Comparison of ENCODE assay signal across 1 cellular context in the genomic region with DNA sequence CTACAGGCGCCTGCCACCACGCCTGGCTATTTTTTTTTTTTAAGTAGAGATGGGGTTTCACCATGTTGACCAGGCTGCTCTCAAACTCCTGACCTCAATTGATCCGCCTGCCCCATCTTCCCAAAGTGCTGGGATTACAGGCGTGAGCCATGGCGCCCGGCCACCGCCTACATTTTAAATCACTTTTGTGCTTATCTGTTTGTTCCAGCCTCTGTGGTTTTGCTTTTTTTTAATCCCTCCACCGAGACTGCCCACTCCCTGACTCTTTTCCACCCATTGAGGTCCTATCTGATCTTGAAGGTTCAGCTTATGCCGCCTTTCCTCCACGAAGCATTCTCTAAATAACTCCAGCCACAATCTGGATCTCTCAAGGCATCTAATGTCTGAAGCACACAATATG.
TF ChIP-seq lines count a peak whose summit lies in the region.

No MANE protein-coding gene starts in this region.

TF ChIP-seq in K562, 482 proteins besides CTCF, POLR2A, EP300 and RAD21 (continued from another document and continues in another):
- TF ChIP-seq PPARD (CRISPR knock-in tag; IDR thresholded peaks at IDR 0.05) (no peak), ZZZ3 (IDR thresholded peaks at IDR 0.05) (no peak), KLF13 (tag; IDR thresholded peaks at IDR 0.05; ENCODE audit: borderline replicate concordance, low read depth) (no peak), CBFA2T2 (conservative IDR thresholded peaks at IDR 0.05) (peak; percentile 55), DPF2 (IDR thresholded peaks at IDR 0.05) (peak; percentile 30; the same call in 1 of the 2 replicates), ZNF239 (CRISPR knock-in tag; IDR thresholded peaks at IDR 0.05) (no peak), TCF7L2 (IDR thresholded peaks at IDR 0.05; ENCODE audit: low read depth, low read length) (no peak), ZFP36 (IDR thresholded peaks at IDR 0.05; ENCODE audit: low read depth, low read length, partially characterized antibody) (no peak), ESRRA (IDR thresholded peaks at IDR 0.05; ENCODE audit: borderline replicate concordance, low read depth) (peak; percentile 56; the same call in 1 of the 2 replicates), SIN3A (IDR thresholded peaks at IDR 0.05; ENCODE audit: borderline replicate concordance in 2 of 2, control insufficient read depth in 1 of 2, low read depth in 2 of 2, low read length in 2 of 2) (no peak), HEY1 (CRISPR knock-in tag; IDR thresholded peaks at IDR 0.05; ENCODE audit: borderline replicate concordance) (no peak), DACH1 (IDR thresholded peaks at IDR 0.05; ENCODE audit: partially characterized antibody) (no peak), KLF16 (IDR thresholded peaks at IDR 0.05) (0 out of 2 replicates have a peak, but pooled peaks have one; percentile 24), PHB (CRISPR knock-in tag; IDR thresholded peaks at IDR 0.05) (no peak), KLF6 (CRISPR knock-in tag; IDR thresholded peaks at IDR 0.05; ENCODE audit: borderline replicate concordance) (no peak), YBX1 (IDR thresholded peaks at IDR 0.05) (no peak), E2F3 (CRISPR knock-in tag; IDR thresholded peaks at IDR 0.05) (no peak), CC2D1A (IDR thresholded peaks at IDR 0.05) (no peak), DNMT1 (IDR thresholded peaks at IDR 0.05) (no peak), ZNF584 (CRISPR knock-in tag; IDR thresholded peaks at IDR 0.05; ENCODE audit: low read depth) (no peak), RBFOX2 (IDR thresholded peaks at IDR 0.05; ENCODE audit: low read depth, low read length) (no peak), MTA2 (IDR thresholded peaks at IDR 0.05; ENCODE audit: low read depth) (0 out of 2 replicates have a peak, but pooled peaks have one; percentile 28), NCOA4 (IDR thresholded peaks at IDR 0.05; ENCODE audit: partially characterized antibody) (no peak), RNF2 (IDR thresholded peaks at IDR 0.05) (no peak), ZFP1 (CRISPR knock-in tag; IDR thresholded peaks at IDR 0.05) (no peak), ATF7 (IDR thresholded peaks at IDR 0.05) (no peak), HDAC2 (IDR thresholded peaks at IDR 0.05) (peak; percentile 56; the same call in 1 of the 2 replicates), MEF2A (IDR thresholded peaks at IDR 0.05; ENCODE audit: control insufficient read depth, low read depth, low read length) (no peak), C11orf30 (IDR thresholded peaks at IDR 0.05; ENCODE audit: low read depth) (no peak), HLTF (IDR thresholded peaks at IDR 0.05) (no peak), TCF3 (CRISPR knock-in tag; IDR thresholded peaks at IDR 0.05) (peak; percentile 46; the same call in 1 of the 2 replicates), ZNF133 (CRISPR knock-in tag; IDR thresholded peaks at IDR 0.05) (no peak), NR2F6 (CRISPR knock-in tag; IDR thresholded peaks at IDR 0.05) (no peak), YY1 (IDR thresholded peaks at IDR 0.05; ENCODE audit: borderline replicate concordance in 1 of 3, control insufficient read depth in 1 of 3, extremely low read depth in 1 of 3, insufficient read depth in 3 of 3, insufficient read length in 1 of 3, insufficient replicate concordance in 2 of 3, low read depth in 1 of 3, low read length in 2 of 3) (no peak), TEAD2 (tag; IDR thresholded peaks at IDR 0.05) (no peak), FUS (optimal IDR thresholded peaks at IDR 0.05; ENCODE audit: low read depth, low read length) (no peak), STAG1 (CRISPR knock-in tag; IDR thresholded peaks at IDR 0.05; ENCODE audit: borderline replicate concordance) (no peak), STAT5A (IDR thresholded peaks at IDR 0.05; ENCODE audit: borderline replicate concordance, low read length) (no peak), FOXJ3 (CRISPR knock-in tag; IDR thresholded peaks at IDR 0.05) (no peak), ZNF785 (CRISPR knock-in tag; IDR thresholded peaks at IDR 0.05) (no peak), ZNF444 (CRISPR knock-in tag; IDR thresholded peaks at IDR 0.05) (no peak)
- TF ChIP-seq, protein P1, sequence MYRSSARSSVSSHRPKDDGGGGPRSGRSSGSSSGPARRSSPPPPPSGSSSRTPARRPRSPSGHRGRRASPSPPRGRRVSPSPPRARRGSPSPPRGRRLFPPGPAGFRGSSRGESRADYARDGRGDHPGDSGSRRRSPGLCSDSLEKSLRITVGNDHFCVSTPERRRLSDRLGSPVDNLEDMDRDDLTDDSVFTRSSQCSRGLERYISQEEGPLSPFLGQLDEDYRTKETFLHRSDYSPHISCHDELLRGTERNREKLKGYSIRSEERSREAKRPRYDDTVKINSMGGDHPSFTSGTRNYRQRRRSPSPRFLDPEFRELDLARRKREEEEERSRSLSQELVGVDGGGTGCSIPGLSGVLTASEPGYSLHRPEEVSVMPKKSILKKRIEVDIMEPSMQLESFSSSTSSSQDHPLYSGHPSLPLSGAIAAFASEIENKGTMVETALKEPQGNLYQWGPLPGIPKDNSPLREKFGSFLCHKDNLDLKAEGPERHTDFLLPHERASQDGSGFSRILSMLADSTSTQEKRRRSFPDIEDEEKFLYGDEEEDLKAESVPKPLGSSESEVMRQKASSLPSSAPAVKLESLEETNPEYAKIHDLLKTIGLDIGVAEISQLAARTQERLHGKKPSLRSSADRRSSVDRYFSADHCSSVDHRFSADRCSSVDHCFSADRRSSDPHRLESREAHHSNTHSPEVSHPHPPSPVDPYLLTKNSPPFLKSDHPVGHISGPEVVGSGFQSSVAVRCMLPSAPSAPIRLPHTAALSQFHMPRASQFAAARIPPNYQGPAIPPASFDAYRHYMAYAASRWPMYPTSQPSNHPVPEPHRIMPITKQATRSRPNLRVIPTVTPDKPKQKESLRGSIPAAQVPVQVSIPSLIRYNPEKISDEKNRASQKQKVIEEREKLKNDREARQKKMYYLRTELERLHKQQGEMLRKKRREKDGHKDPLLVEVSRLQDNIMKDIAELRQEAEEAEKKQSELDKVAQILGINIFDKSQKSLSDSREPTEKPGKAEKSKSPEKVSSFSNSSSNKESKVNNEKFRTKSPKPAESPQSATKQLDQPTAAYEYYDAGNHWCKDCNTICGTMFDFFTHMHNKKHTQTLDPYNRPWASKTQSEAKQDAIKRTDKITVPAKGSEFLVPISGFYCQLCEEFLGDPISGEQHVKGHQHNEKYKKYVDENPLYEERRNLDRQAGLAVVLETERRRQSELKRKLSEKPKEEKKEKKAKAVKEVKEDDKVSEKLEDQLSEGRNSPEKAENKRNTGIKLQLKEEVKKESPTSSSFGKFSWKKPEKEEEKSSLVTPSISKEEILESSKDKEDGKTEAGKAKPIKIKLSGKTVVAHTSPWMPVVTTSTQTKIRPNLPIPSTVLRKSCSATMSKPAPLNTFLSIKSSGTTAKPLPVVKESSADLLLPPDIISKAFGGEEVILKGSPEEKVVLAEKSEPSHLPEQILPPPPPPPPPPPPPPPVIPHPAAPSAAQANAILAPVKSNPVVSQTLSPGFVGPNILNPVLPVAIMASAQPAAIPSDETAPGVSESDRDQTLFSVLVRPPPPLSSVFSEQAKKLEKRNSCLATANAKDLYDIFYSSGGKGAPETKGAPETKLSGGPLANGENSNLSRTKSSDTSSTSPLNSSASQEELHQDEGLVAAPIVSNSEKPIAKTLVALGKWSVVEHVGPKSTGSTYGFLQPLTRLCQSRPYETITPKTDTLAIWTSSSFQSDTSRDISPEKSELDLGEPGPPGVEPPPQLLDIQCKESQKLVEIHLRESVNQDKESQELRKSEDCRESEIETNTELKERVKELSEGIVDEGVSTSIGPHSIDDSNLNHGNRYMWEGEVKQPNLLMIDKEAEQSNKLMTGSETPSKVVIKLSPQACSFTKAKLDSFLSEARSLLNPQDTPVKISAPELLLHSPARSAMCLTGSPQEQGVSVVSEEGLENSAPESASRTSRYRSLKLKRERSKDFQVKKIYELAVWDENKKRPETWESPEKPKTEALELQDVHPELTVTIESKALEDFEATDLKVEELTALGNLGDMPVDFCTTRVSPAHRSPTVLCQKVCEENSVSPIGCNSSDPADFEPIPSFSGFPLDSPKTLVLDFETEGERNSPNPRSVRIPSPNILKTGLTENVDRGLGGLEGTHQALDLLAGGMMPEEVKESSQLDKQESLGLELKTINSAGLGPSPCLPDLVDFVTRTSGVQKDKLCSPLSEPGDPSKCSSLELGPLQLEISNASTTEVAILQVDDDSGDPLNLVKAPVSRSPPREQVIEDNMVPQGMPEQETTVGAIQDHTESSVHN (IDR thresholded peaks at IDR 0.05; ENCODE audit: borderline replicate concordance in 1 of 2, low read depth in 1 of 2) = no peak
- TF ChIP-seq, protein P2, sequence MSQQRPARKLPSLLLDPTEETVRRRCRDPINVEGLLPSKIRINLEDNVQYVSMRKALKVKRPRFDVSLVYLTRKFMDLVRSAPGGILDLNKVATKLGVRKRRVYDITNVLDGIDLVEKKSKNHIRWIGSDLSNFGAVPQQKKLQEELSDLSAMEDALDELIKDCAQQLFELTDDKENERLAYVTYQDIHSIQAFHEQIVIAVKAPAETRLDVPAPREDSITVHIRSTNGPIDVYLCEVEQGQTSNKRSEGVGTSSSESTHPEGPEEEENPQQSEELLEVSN (IDR thresholded peaks at IDR 0.05; ENCODE audit: borderline replicate concordance in 1 of 2, extremely low read depth in 1 of 2, insufficient read depth in 1 of 2, insufficient read length in 1 of 2, low read depth in 1 of 2, low read length in 1 of 2, poor library complexity in 1 of 2, severe bottlenecking in 1 of 2) = no peak
- TF ChIP-seq, protein P3, sequence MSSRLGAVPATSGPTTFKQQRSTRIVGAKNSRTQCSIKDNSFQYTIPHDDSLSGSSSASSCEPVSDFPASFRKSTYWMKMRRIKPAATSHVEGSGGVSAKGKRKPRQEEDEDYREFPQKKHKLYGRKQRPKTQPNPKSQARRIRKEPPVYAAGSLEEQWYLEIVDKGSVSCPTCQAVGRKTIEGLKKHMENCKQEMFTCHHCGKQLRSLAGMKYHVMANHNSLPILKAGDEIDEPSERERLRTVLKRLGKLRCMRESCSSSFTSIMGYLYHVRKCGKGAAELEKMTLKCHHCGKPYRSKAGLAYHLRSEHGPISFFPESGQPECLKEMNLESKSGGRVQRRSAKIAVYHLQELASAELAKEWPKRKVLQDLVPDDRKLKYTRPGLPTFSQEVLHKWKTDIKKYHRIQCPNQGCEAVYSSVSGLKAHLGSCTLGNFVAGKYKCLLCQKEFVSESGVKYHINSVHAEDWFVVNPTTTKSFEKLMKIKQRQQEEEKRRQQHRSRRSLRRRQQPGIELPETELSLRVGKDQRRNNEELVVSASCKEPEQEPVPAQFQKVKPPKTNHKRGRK (tag; IDR thresholded peaks at IDR 0.05) = no peak
- TF ChIP-seq, protein P4, sequence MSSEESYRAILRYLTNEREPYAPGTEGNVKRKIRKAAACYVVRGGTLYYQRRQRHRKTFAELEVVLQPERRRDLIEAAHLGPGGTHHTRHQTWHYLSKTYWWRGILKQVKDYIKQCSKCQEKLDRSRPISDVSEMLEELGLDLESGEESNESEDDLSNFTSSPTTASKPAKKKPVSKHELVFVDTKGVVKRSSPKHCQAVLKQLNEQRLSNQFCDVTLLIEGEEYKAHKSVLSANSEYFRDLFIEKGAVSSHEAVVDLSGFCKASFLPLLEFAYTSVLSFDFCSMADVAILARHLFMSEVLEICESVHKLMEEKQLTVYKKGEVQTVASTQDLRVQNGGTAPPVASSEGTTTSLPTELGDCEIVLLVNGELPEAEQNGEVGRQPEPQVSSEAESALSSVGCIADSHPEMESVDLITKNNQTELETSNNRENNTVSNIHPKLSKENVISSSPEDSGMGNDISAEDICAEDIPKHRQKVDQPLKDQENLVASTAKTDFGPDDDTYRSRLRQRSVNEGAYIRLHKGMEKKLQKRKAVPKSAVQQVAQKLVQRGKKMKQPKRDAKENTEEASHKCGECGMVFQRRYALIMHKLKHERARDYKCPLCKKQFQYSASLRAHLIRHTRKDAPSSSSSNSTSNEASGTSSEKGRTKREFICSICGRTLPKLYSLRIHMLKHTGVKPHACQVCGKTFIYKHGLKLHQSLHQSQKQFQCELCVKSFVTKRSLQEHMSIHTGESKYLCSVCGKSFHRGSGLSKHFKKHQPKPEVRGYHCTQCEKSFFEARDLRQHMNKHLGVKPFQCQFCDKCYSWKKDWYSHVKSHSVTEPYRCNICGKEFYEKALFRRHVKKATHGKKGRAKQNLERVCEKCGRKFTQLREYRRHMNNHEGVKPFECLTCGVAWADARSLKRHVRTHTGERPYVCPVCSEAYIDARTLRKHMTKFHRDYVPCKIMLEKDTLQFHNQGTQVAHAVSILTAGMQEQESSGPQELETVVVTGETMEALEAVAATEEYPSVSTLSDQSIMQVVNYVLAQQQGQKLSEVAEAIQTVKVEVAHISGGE (CRISPR knock-in tag; IDR thresholded peaks at IDR 0.05) = no peak
- TF ChIP-seq, protein P5, sequence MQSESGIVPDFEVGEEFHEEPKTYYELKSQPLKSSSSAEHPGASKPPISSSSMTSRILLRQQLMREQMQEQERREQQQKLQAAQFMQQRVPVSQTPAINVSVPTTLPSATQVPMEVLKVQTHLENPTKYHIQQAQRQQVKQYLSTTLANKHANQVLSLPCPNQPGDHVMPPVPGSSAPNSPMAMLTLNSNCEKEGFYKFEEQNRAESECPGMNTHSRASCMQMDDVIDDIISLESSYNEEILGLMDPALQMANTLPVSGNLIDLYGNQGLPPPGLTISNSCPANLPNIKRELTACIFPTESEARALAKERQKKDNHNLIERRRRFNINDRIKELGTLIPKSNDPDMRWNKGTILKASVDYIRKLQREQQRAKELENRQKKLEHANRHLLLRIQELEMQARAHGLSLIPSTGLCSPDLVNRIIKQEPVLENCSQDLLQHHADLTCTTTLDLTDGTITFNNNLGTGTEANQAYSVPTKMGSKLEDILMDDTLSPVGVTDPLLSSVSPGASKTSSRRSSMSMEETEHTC (IDR thresholded peaks at IDR 0.05) = no peak
- TF ChIP-seq, protein P6, sequence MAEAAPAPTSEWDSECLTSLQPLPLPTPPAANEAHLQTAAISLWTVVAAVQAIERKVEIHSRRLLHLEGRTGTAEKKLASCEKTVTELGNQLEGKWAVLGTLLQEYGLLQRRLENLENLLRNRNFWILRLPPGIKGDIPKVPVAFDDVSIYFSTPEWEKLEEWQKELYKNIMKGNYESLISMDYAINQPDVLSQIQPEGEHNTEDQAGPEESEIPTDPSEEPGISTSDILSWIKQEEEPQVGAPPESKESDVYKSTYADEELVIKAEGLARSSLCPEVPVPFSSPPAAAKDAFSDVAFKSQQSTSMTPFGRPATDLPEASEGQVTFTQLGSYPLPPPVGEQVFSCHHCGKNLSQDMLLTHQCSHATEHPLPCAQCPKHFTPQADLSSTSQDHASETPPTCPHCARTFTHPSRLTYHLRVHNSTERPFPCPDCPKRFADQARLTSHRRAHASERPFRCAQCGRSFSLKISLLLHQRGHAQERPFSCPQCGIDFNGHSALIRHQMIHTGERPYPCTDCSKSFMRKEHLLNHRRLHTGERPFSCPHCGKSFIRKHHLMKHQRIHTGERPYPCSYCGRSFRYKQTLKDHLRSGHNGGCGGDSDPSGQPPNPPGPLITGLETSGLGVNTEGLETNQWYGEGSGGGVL (CRISPR knock-in tag; IDR thresholded peaks at IDR 0.05) = no peak
- TF ChIP-seq, protein P7, sequence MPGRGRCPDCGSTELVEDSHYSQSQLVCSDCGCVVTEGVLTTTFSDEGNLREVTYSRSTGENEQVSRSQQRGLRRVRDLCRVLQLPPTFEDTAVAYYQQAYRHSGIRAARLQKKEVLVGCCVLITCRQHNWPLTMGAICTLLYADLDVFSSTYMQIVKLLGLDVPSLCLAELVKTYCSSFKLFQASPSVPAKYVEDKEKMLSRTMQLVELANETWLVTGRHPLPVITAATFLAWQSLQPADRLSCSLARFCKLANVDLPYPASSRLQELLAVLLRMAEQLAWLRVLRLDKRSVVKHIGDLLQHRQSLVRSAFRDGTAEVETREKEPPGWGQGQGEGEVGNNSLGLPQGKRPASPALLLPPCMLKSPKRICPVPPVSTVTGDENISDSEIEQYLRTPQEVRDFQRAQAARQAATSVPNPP (IDR thresholded peaks at IDR 0.05; ENCODE audit: borderline replicate concordance, insufficient read depth, insufficient read length) = no peak
